In the genomic region with DNA sequence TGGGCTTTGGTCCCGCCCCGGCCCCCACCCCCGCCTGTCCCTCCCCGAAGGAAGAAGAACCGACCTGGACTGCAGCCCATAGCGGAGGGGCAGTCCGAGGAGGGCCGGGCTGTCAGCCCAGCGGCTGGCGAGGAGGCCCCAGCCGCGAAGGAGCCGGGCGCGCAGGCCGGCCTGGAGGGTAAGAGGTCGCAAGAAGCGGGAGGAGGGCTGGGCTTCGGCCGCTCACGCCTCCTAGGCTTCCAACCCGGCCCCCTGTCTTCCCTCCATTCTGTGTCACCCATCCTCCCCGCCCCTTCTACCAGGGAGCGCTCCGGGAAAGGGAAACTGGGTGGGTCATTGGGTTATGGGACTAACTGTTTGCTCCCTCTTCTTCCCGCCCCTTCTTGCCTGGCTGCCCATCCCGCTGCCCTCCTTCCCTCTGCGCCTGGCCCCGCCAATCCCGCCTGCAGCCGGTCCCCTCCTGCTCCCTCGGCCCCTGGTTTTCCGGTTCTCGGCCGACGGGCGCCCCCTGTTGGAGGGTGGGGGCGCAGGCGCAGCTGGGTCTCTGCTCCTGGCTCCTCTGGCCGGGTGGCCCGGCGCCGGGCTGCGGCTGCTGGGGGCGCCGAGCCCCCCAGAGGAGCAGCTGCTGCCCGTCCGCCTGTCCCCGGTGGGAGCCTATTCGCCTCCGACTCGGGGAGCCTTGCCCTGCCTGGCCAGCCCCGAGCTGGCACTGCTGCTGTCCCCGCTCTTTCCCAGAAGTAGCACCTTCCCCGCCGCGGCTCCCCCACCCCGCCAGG, we compare ENCODE assay signal across 1 cellular context.
TF ChIP-seq lines count a peak whose summit lies in the region.

No MANE protein-coding gene starts in this region.

TF ChIP-seq in K562, 482 proteins besides CTCF, POLR2A, EP300 and RAD21 (continued from another document and continues in another):
- TF ChIP-seq, protein P1, sequence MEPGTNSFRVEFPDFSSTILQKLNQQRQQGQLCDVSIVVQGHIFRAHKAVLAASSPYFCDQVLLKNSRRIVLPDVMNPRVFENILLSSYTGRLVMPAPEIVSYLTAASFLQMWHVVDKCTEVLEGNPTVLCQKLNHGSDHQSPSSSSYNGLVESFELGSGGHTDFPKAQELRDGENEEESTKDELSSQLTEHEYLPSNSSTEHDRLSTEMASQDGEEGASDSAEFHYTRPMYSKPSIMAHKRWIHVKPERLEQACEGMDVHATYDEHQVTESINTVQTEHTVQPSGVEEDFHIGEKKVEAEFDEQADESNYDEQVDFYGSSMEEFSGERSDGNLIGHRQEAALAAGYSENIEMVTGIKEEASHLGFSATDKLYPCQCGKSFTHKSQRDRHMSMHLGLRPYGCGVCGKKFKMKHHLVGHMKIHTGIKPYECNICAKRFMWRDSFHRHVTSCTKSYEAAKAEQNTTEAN (CRISPR knock-in tag; IDR thresholded peaks at IDR 0.05): no peak
- TF ChIP-seq, protein P2, sequence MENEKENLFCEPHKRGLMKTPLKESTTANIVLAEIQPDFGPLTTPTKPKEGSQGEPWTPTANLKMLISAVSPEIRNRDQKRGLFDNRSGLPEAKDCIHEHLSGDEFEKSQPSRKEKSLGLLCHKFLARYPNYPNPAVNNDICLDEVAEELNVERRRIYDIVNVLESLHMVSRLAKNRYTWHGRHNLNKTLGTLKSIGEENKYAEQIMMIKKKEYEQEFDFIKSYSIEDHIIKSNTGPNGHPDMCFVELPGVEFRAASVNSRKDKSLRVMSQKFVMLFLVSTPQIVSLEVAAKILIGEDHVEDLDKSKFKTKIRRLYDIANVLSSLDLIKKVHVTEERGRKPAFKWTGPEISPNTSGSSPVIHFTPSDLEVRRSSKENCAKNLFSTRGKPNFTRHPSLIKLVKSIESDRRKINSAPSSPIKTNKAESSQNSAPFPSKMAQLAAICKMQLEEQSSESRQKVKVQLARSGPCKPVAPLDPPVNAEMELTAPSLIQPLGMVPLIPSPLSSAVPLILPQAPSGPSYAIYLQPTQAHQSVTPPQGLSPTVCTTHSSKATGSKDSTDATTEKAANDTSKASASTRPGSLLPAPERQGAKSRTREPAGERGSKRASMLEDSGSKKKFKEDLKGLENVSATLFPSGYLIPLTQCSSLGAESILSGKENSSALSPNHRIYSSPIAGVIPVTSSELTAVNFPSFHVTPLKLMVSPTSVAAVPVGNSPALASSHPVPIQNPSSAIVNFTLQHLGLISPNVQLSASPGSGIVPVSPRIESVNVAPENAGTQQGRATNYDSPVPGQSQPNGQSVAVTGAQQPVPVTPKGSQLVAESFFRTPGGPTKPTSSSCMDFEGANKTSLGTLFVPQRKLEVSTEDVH (IDR thresholded peaks at IDR 0.05; ENCODE audit: low read depth, partially characterized antibody): peak; percentile 70
- TF ChIP-seq, protein P3, sequence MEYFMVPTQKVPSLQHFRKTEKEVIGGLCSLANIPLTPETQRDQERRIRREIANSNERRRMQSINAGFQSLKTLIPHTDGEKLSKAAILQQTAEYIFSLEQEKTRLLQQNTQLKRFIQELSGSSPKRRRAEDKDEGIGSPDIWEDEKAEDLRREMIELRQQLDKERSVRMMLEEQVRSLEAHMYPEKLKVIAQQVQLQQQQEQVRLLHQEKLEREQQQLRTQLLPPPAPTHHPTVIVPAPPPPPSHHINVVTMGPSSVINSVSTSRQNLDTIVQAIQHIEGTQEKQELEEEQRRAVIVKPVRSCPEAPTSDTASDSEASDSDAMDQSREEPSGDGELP (CRISPR knock-in tag; IDR thresholded peaks at IDR 0.05; ENCODE audit: borderline replicate concordance): peak; percentile 93
- TF ChIP-seq TBL1XR1 (IDR thresholded peaks at IDR 0.05; ENCODE audit: low read length in 2 of 2) (no peak), RBM25 (IDR thresholded peaks at IDR 0.05; ENCODE audit: low read depth, low read length, severe bottlenecking) (no peak), MXI1 (IDR thresholded peaks at IDR 0.05; ENCODE audit: low read depth, low read length) (no peak; the same call in 1 of the 2 replicates), ZKSCAN3 (CRISPR knock-in tag; IDR thresholded peaks at IDR 0.05) (no peak), HNRNPLL (IDR thresholded peaks at IDR 0.05; ENCODE audit: low read depth, low read length, poor library complexity, severe bottlenecking) (no peak), PURB (CRISPR knock-in tag; IDR thresholded peaks at IDR 0.05; ENCODE audit: low read depth) (no peak), ZNF717 (CRISPR knock-in tag; IDR thresholded peaks at IDR 0.05) (no peak), MCM3 (IDR thresholded peaks at IDR 0.05) (no peak), HNRNPL (IDR thresholded peaks at IDR 0.05; ENCODE audit: low read depth, low read length) (0 out of 2 replicates have a peak, but pooled peaks have one; percentile 20), SRSF7 (optimal IDR thresholded peaks at IDR 0.05; ENCODE audit: low read depth, low read length) (no peak), RBM14 (IDR thresholded peaks at IDR 0.05; ENCODE audit: borderline replicate concordance, insufficient read depth, low read depth, low read length) (no peak), CREBBP (IDR thresholded peaks at IDR 0.05; ENCODE audit: low read depth, low read length) (no peak), CHD2 (IDR thresholded peaks at IDR 0.05; ENCODE audit: low read depth, low read length) (no peak), TAF1 (IDR thresholded peaks at IDR 0.05; ENCODE audit: control insufficient read depth, extremely low read depth, insufficient read depth, low read length, severe bottlenecking) (no peak), JUND (IDR thresholded peaks at IDR 0.05; ENCODE audit: borderline replicate concordance, low read depth, low read length) (no peak), JUND (tag; IDR thresholded peaks at IDR 0.05; ENCODE audit: borderline replicate concordance, low read depth, low read length) (no peak; the same call in 2 of the 3 replicates), ZNF764 (CRISPR knock-in tag; IDR thresholded peaks at IDR 0.05; ENCODE audit: low read depth) (no peak), ESRRA (IDR thresholded peaks at IDR 0.05; ENCODE audit: borderline replicate concordance, low read depth) (peak; percentile 30), MYNN (IDR thresholded peaks at IDR 0.05) (no peak), MYNN (CRISPR knock-in tag; IDR thresholded peaks at IDR 0.05) (no peak), NBN (IDR thresholded peaks at IDR 0.05; ENCODE audit: low read depth) (peak; percentile 85; the same call in 1 of the 2 replicates), EWSR1 (IDR thresholded peaks at IDR 0.05; ENCODE audit: borderline replicate concordance, low read depth, partially characterized antibody) (no peak), LARP7 (IDR thresholded peaks at IDR 0.05) (no peak), ZBTB17 (CRISPR knock-in tag; IDR thresholded peaks at IDR 0.05) (0 out of 2 replicates have a peak, but pooled peaks have one; percentile 22), FIP1L1 (IDR thresholded peaks at IDR 0.05; ENCODE audit: low read depth, low read length, poor library complexity, severe bottlenecking) (peak; percentile 60), ZFPM2 (CRISPR knock-in tag; IDR thresholded peaks at IDR 0.05) (no peak), EZH2 (IDR thresholded peaks at IDR 0.05; ENCODE audit: borderline replicate concordance, low read depth, low read length) (no peak), ZNF174 (CRISPR knock-in tag; IDR thresholded peaks at IDR 0.05) (no peak), PTTG1 (tag; IDR thresholded peaks at IDR 0.05; ENCODE audit: low read depth) (no peak)
- TF ChIP-seq, protein P4, sequence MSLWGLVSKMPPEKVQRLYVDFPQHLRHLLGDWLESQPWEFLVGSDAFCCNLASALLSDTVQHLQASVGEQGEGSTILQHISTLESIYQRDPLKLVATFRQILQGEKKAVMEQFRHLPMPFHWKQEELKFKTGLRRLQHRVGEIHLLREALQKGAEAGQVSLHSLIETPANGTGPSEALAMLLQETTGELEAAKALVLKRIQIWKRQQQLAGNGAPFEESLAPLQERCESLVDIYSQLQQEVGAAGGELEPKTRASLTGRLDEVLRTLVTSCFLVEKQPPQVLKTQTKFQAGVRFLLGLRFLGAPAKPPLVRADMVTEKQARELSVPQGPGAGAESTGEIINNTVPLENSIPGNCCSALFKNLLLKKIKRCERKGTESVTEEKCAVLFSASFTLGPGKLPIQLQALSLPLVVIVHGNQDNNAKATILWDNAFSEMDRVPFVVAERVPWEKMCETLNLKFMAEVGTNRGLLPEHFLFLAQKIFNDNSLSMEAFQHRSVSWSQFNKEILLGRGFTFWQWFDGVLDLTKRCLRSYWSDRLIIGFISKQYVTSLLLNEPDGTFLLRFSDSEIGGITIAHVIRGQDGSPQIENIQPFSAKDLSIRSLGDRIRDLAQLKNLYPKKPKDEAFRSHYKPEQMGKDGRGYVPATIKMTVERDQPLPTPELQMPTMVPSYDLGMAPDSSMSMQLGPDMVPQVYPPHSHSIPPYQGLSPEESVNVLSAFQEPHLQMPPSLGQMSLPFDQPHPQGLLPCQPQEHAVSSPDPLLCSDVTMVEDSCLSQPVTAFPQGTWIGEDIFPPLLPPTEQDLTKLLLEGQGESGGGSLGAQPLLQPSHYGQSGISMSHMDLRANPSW (CRISPR knock-in tag; IDR thresholded peaks at IDR 0.05): 0 out of 2 replicates have a peak, but pooled peaks have one; percentile 65
- TF ChIP-seq, protein P5, sequence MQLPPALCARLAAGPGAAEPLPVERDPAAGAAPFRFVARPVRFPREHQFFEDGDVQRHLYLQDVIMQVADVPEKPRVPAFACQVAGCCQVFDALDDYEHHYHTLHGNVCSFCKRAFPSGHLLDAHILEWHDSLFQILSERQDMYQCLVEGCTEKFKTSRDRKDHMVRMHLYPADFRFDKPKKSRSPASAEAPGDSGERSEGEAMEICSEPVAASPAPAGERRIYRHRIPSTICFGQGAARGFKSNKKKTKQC (CRISPR knock-in tag; IDR thresholded peaks at IDR 0.05): 0 out of 2 replicates have a peak, but pooled peaks have one; percentile 73
- TF ChIP-seq, protein P6, sequence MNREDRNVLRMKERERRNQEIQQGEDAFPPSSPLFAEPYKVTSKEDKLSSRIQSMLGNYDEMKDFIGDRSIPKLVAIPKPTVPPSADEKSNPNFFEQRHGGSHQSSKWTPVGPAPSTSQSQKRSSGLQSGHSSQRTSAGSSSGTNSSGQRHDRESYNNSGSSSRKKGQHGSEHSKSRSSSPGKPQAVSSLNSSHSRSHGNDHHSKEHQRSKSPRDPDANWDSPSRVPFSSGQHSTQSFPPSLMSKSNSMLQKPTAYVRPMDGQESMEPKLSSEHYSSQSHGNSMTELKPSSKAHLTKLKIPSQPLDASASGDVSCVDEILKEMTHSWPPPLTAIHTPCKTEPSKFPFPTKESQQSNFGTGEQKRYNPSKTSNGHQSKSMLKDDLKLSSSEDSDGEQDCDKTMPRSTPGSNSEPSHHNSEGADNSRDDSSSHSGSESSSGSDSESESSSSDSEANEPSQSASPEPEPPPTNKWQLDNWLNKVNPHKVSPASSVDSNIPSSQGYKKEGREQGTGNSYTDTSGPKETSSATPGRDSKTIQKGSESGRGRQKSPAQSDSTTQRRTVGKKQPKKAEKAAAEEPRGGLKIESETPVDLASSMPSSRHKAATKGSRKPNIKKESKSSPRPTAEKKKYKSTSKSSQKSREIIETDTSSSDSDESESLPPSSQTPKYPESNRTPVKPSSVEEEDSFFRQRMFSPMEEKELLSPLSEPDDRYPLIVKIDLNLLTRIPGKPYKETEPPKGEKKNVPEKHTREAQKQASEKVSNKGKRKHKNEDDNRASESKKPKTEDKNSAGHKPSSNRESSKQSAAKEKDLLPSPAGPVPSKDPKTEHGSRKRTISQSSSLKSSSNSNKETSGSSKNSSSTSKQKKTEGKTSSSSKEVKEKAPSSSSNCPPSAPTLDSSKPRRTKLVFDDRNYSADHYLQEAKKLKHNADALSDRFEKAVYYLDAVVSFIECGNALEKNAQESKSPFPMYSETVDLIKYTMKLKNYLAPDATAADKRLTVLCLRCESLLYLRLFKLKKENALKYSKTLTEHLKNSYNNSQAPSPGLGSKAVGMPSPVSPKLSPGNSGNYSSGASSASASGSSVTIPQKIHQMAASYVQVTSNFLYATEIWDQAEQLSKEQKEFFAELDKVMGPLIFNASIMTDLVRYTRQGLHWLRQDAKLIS (CRISPR knock-in tag; IDR thresholded peaks at IDR 0.05): peak; percentile 80
- TF ChIP-seq, protein P7, sequence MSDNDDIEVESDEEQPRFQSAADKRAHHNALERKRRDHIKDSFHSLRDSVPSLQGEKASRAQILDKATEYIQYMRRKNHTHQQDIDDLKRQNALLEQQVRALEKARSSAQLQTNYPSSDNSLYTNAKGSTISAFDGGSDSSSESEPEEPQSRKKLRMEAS (CRISPR knock-in tag; IDR thresholded peaks at IDR 0.05): peak; percentile 60
- TF ChIP-seq, protein P8, sequence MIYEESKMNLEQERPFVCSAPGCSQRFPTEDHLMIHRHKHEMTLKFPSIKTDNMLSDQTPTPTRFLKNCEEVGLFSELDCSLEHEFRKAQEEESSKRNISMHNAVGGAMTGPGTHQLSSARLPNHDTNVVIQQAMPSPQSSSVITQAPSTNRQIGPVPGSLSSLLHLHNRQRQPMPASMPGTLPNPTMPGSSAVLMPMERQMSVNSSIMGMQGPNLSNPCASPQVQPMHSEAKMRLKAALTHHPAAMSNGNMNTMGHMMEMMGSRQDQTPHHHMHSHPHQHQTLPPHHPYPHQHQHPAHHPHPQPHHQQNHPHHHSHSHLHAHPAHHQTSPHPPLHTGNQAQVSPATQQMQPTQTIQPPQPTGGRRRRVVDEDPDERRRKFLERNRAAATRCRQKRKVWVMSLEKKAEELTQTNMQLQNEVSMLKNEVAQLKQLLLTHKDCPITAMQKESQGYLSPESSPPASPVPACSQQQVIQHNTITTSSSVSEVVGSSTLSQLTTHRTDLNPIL (CRISPR knock-in tag; IDR thresholded peaks at IDR 0.05): no peak
- TF ChIP-seq, protein P9, sequence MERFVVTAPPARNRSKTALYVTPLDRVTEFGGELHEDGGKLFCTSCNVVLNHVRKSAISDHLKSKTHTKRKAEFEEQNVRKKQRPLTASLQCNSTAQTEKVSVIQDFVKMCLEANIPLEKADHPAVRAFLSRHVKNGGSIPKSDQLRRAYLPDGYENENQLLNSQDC (CRISPR knock-in tag; IDR thresholded peaks at IDR 0.05): no peak
- TF ChIP-seq, protein P10, sequence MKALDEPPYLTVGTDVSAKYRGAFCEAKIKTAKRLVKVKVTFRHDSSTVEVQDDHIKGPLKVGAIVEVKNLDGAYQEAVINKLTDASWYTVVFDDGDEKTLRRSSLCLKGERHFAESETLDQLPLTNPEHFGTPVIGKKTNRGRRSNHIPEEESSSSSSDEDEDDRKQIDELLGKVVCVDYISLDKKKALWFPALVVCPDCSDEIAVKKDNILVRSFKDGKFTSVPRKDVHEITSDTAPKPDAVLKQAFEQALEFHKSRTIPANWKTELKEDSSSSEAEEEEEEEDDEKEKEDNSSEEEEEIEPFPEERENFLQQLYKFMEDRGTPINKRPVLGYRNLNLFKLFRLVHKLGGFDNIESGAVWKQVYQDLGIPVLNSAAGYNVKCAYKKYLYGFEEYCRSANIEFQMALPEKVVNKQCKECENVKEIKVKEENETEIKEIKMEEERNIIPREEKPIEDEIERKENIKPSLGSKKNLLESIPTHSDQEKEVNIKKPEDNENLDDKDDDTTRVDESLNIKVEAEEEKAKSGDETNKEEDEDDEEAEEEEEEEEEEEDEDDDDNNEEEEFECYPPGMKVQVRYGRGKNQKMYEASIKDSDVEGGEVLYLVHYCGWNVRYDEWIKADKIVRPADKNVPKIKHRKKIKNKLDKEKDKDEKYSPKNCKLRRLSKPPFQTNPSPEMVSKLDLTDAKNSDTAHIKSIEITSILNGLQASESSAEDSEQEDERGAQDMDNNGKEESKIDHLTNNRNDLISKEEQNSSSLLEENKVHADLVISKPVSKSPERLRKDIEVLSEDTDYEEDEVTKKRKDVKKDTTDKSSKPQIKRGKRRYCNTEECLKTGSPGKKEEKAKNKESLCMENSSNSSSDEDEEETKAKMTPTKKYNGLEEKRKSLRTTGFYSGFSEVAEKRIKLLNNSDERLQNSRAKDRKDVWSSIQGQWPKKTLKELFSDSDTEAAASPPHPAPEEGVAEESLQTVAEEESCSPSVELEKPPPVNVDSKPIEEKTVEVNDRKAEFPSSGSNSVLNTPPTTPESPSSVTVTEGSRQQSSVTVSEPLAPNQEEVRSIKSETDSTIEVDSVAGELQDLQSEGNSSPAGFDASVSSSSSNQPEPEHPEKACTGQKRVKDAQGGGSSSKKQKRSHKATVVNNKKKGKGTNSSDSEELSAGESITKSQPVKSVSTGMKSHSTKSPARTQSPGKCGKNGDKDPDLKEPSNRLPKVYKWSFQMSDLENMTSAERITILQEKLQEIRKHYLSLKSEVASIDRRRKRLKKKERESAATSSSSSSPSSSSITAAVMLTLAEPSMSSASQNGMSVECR (CRISPR knock-in tag; IDR thresholded peaks at IDR 0.05): peak; percentile 81
